23 cellular contexts compared by ENCODE assay signal in genomic region chr1:150126811-150127210, GRCh38. TPM values are rescaled to one million over a fixed set of nuclear protein-coding genes. Genes with fewer than 3 reads are reported as not detected.
A peak's percentile ranks its signal among the peaks of the same experiment; 100 is the strongest.
DNase-seq lines count a peak whose midpoint lies in the region; ATAC-seq and TF ChIP-seq lines count a peak whose summit lies in the region.
"Had no signal": no experiment of that assay in that cellular context is flagged by ENCODE, and none has a peak within 500 bp of the region (broad histone marks: within the 10 kb centered on the region; RNA-seq: fewer than 3 reads in every experiment).

No MANE protein-coding gene starts in this region.

- no peaks in the 10 kb centered on the region for H3K27me3 ChIP-seq in SK-N-SH (ENCODE audit: insufficient read depth)
- no peaks in the 10 kb centered on the region for H3K27me3 ChIP-seq in PC-3 (ENCODE audit: low read length)
- no peaks in the 10 kb centered on the region for H3K27me3 ChIP-seq in tibial artery
- H3K27me3 ChIP-seq in lower lobe of right lung (ENCODE audit: low read depth) = no peaks in the 10 kb centered on the region
- no peaks in the 10 kb centered on the region for H3K27me3 ChIP-seq in uterus
- H3K27me3 ChIP-seq: BE2C; BLaER1 treated with 17β-estradiol and CSF1 and Interleukin-3, amounts not matched to agents 10 nM and 100 nM had no signal

- H3K4me3 Mint-ChIP-seq in activated CD4-positive, alpha-beta T cell treated with anti-CD3 and anti-CD28 coated beads, Interleukin-2, amount 10 ng/mL, durations not matched to agents 24 days and 14 days = no peak overlapping the region
- H3K4me3 Mint-ChIP-seq: CD14-positive monocyte; CD4-positive, alpha-beta T cell; CD8-positive, alpha-beta memory T cell; GM23338; H9; HFFc6 had no signal

- H3K36me3 Mint-ChIP-seq in activated CD4-positive, alpha-beta T cell treated with anti-CD3 and anti-CD28 coated beads, Interleukin-2, amount 10 ng/mL, durations not matched to agents 24 days and 14 days (ENCODE audit: low read depth) = peaks cover 8% of the 10 kb centered on the region

- DNase-seq in SK-N-SH (no peak), PC-3 (peak; percentile 22), tibial artery (no peak), lower lobe of right lung (no peak), uterus (no peak)
- DNase-seq in activated CD4-positive, alpha-beta T cell treated with anti-CD3 and anti-CD28 coated beads, Interleukin-2, amount 10 ng/mL, durations not matched to agents 24 days and 14 days = no peak
- DNase-seq: ACHN; AML-193; BE2C; CD4-positive, alpha-beta T cell; CD8-positive, alpha-beta memory T cell; DMS 273 treated with DMSO at 0.1 percent for 48 hours; DMS79; H9; HFFc6 had no signal

- H4K20me1 ChIP-seq in SK-N-SH (ENCODE audit: insufficient read depth) (no peaks in the 10 kb centered on the region), PC-3 (ENCODE audit: low read length) (no peaks in the 10 kb centered on the region)
- H4K20me1 ChIP-seq: BLaER1 treated with 17β-estradiol and CSF1 and Interleukin-3, amounts not matched to agents 10 nM and 100 nM had no signal

- H3K4me3 ChIP-seq in SK-N-SH (ENCODE audit: low read depth in 2 of 2, low read length in 1 of 2) (no peak overlapping the region), HEK293 (ENCODE audit: low read depth, low read length) (no peak overlapping the region), PC-3 (ENCODE audit: low read length) (no peak overlapping the region), tibial artery (no peak overlapping the region), lower lobe of right lung (no peak overlapping the region), uterus (no peak overlapping the region)
- H3K4me3 ChIP-seq: A549; BLaER1 treated with 17β-estradiol and CSF1 and Interleukin-3, amounts not matched to agents 10 nM and 100 nM; GM23338 had no signal

- no peak overlapping the region for H3K27ac ChIP-seq in SK-N-SH (ENCODE audit: low read depth in 2 of 2, low read length in 1 of 2)
- H3K27ac ChIP-seq in HEK293 (ENCODE audit: extremely low read depth, low read depth, low read length) = no peak overlapping the region
- no peak overlapping the region for H3K27ac ChIP-seq in PC-3 (ENCODE audit: low read length)
- no peak overlapping the region for H3K27ac ChIP-seq in tibial artery
- H3K27ac ChIP-seq in lower lobe of right lung = no peak overlapping the region
- H3K27ac ChIP-seq in uterus = no peak overlapping the region
- H3K27ac ChIP-seq: 22Rv1; A549; BLaER1 treated with 17β-estradiol and CSF1 and Interleukin-3, amounts not matched to agents 10 nM and 100 nM had no signal

- H2AFZ ChIP-seq in SK-N-SH (ENCODE audit: low read depth) (no peak overlapping the region), PC-3 (ENCODE audit: low read length) (no peak overlapping the region)
- H2AFZ ChIP-seq: GM23338 had no signal

- 76% methylated on average over 2 of the region's 2 CpGs for WGBS in SK-N-SH (ENCODE audit: low lambda C conversion rate)

- TF ChIP-seq CTCF in SK-N-SH (IDR thresholded peaks at IDR 0.05) (no peak), HEK293 (tag by site-specific recombination; IDR thresholded peaks at IDR 0.05) (no peak), PC-3 (conservative IDR thresholded peaks at IDR 0.05; ENCODE audit: low read depth, low read length) (no peak), tibial artery (IDR thresholded peaks at IDR 0.05) (no peak), lower lobe of right lung (IDR thresholded peaks at IDR 0.05) (no peak), uterus (IDR thresholded peaks at IDR 0.05) (no peak)

- H3K9me2 ChIP-seq in SK-N-SH (no peaks in the 10 kb centered on the region), PC-3 (replicated peaks; ENCODE audit: low read length) (no peaks in the 10 kb centered on the region)

- H3K36me3 ChIP-seq in SK-N-SH (replicated peaks in 1 of 2; ENCODE audit: control insufficient read depth in 1 of 2, insufficient read depth in 2 of 2, low read length in 1 of 2) (peaks cover 4 to 7% of the 10 kb centered on the region in 2 experiments), HEK293 (ENCODE audit: control insufficient read depth in 2 of 2, insufficient read depth in 1 of 2, low read length in 2 of 2) (peaks cover 3 to 9% of the 10 kb centered on the region in 2 experiments), PC-3 (ENCODE audit: low read depth, low read length) (peaks cover 4% of the 10 kb centered on the region; the same call in 1 of the 2 replicates), tibial artery (peaks cover 0 to 18% (median 14%) of the 10 kb centered on the region in 3 donors), lower lobe of right lung (no peaks in the 10 kb centered on the region), uterus (no peaks in the 10 kb centered on the region)
- H3K36me3 ChIP-seq: BE2C had no signal

- H3K4me1 ChIP-seq in SK-N-SH (ENCODE audit: control insufficient read depth in 1 of 2, insufficient read depth in 2 of 2, low read depth in 1 of 2, low read length in 1 of 2) = no peaks in the 10 kb centered on the region
- no peaks in the 10 kb centered on the region for H3K4me1 ChIP-seq in HEK293 (ENCODE audit: control insufficient read depth, insufficient read depth, low read length)
- peaks cover 11% of the 10 kb centered on the region for H3K4me1 ChIP-seq in PC-3 (ENCODE audit: insufficient read depth, low read length)
- no peaks in the 10 kb centered on the region for H3K4me1 ChIP-seq in tibial artery
- H3K4me1 ChIP-seq in lower lobe of right lung = no peaks in the 10 kb centered on the region
- no peaks in the 10 kb centered on the region for H3K4me1 ChIP-seq in uterus
- H3K4me1 ChIP-seq: BE2C had no signal

- no peak overlapping the region for H3K27ac Mint-ChIP-seq in activated CD4-positive, alpha-beta T cell treated with anti-CD3 and anti-CD28 coated beads, Interleukin-2, amount 10 ng/mL, durations not matched to agents 24 days and 14 days
- H3K27ac Mint-ChIP-seq: CD4-positive, alpha-beta T cell; CD8-positive, alpha-beta memory T cell; GM23338; H9; HFFc6 had no signal

- BruUV-seq in PC-3 (replicated peaks; lab: Mats Ljungman, UMichigan) = no TSS peak

- no peaks in the 10 kb centered on the region for H3K9me3 Mint-ChIP-seq in activated CD4-positive, alpha-beta T cell treated with anti-CD3 and anti-CD28 coated beads, Interleukin-2, amount 10 ng/mL, durations not matched to agents 24 days and 14 days
- H3K9me3 Mint-ChIP-seq: CD14-positive monocyte; CD4-positive, alpha-beta T cell; CD8-positive, alpha-beta memory T cell; GM23338; H9; HFFc6 had no signal

- TF ChIP-seq EP300 in SK-N-SH (IDR thresholded peaks at IDR 0.05; ENCODE audit: borderline replicate concordance in 1 of 2, low read depth in 1 of 2, low read length in 1 of 2) = no peak

- ATAC-seq in SK-N-SH treated with all-trans-retinoic acid at 6 μM for 48 hours (peak; percentile 28; the same call in 1 of the 3 replicates), PC-3 (no peak), lower lobe of right lung (no peak)
- ATAC-seq: A549, GM23338, HCT116 had no signal

- H3K27me3 Mint-ChIP-seq in activated CD4-positive, alpha-beta T cell treated with anti-CD3 and anti-CD28 coated beads, Interleukin-2, amount 10 ng/mL, durations not matched to agents 24 days and 14 days = no peaks in the 10 kb centered on the region
- H3K27me3 Mint-ChIP-seq: CD4-positive, alpha-beta T cell; CD8-positive, alpha-beta memory T cell had no signal

- POLR2A ChIA-PET in SK-N-SH (lab: Yijun Ruan, JAX) (no interaction called here), HEK293 (lab: Yijun Ruan, JAX) (interaction anchor here (0.8 kb wide), 1 partner anchor 32 kb away, joined by 3 read pairs; no protein-coding TSS in a partner anchor), PC-3 (lab: Charles Lee; ENCODE audit: unreplicated experiment) (no interaction called here)

- H3K9ac ChIP-seq in SK-N-SH (no peak overlapping the region), PC-3 (ENCODE audit: low read length) (no peak overlapping the region)
- H3K9ac ChIP-seq: BLaER1 treated with 17β-estradiol and CSF1 and Interleukin-3, amounts not matched to agents 10 nM and 100 nM had no signal

- TF ChIP-seq RAD21 in SK-N-SH (IDR thresholded peaks at IDR 0.05; ENCODE audit: low read length) = no peak

- H3F3A ChIP-seq in SK-N-SH (replicated peaks; ENCODE audit: insufficient read depth) (peaks cover 8% of the 10 kb centered on the region), PC-3 (ENCODE audit: low read length, unreplicated experiment) (no peaks in the 10 kb centered on the region)

- intact Hi-C loops in PC-3 (cut with micrococcal nuclease) (no loop called here), tibial artery (cut with DNase I; ENCODE audit: low total_unique reads) (no loop called here), lower lobe of right lung (cut with DNase I) (no loop called here), uterus (cut with DNase I; ENCODE audit: low total_unique reads) (no loop called here)
- intact Hi-C loops in activated CD4-positive, alpha-beta T cell treated with anti-CD3 and anti-CD28 coated beads, Interleukin-2, amount 10 ng/mL, durations not matched to agents 24 days and 14 days (cut with micrococcal nuclease) = no loop called here

- no peak for TF ChIP-seq POLR2A in uterus (IDR thresholded peaks at IDR 0.05)

- CTCF ChIA-PET in SK-N-SH (lab: Yijun Ruan, JAX) = interaction anchor here (0.6 to 1.3 kb wide), 3 partner anchors 22 to 42 kb away, joined by 4 to 7 read pairs (median 6); no protein-coding TSS in a partner anchor
- CTCF ChIA-PET in HEK293 (lab: Yijun Ruan, JAX) = interaction anchor here (0.5 to 2.5 kb wide), 3 partner anchors 14 to 61 kb away, joined by 3 to 10 read pairs (median 3); no protein-coding TSS in a partner anchor
- CTCF ChIA-PET in PC-3 (lab: Charles Lee) = no interaction called here

- H3K79me2 ChIP-seq in SK-N-SH (ENCODE audit: insufficient read depth) (no peaks in the 10 kb centered on the region), PC-3 (ENCODE audit: low read length) (no peaks in the 10 kb centered on the region)

- peaks cover 2% of the 10 kb centered on the region for H3K4me1 Mint-ChIP-seq in activated CD4-positive, alpha-beta T cell treated with anti-CD3 and anti-CD28 coated beads, Interleukin-2, amount 10 ng/mL, durations not matched to agents 24 days and 14 days
- H3K4me1 Mint-ChIP-seq: GM23338, H9 had no signal

- H3K4me2 ChIP-seq in SK-N-SH = no peak overlapping the region
- no peak overlapping the region for H3K4me2 ChIP-seq in PC-3 (ENCODE audit: low read length)
- H3K4me2 ChIP-seq: A549, GM23338 had no signal

- no peaks in the 10 kb centered on the region for H3K9me3 ChIP-seq in SK-N-SH
- no peaks in the 10 kb centered on the region for H3K9me3 ChIP-seq in HEK293 (ENCODE audit: control insufficient read depth, insufficient read depth, low read depth, low read length)
- H3K9me3 ChIP-seq in PC-3 (ENCODE audit: low read length) = no peaks in the 10 kb centered on the region
- no peaks in the 10 kb centered on the region for H3K9me3 ChIP-seq in tibial artery
- H3K9me3 ChIP-seq in lower lobe of right lung = no peaks in the 10 kb centered on the region
- H3K9me3 ChIP-seq in uterus = no peaks in the 10 kb centered on the region
- H3K9me3 ChIP-seq: A549; BE2C; BLaER1 treated with 17β-estradiol and CSF1 and Interleukin-3, amounts not matched to agents 10 nM and 100 nM had no signal

RNA-seq across cellular contexts. Expression of gene PLEKHO1, which starts 22.9 kb away (rescaled TPM):
- polyA plus RNA-seq in SK-N-SH (2012; rRNA removed) = 27.8 and 33.5 TPM in 2 replicates
- 24.1 and 25.1 TPM in 2 replicates for polyA plus RNA-seq in SK-N-SH (2012; cell fraction: cytosol; rRNA removed)
- 54.0 and 65.5 TPM in 2 replicates for polyA plus RNA-seq in SK-N-SH (2012; cell fraction: nucleus; rRNA removed)
- total RNA-seq in PC-3 (2014; rRNA removed) (13.8 and 29.5 TPM in 2 replicates), lower lobe of right lung (41.6 TPM), uterus (10 to 100 TPM; 18.4 to 95.6 (median 36.2) TPM)
- 25.2 and 26.4 TPM in 2 replicates for total RNA-seq in activated CD4-positive, alpha-beta T cell treated with anti-CD3 and anti-CD28 coated beads, Interleukin-2, amount 10 ng/mL, durations not matched to agents 24 days and 14 days

RNA-seq across cellular contexts. Expression of gene VPS45, which starts 59.2 kb away (rescaled TPM):
- polyA plus RNA-seq in SK-N-SH (2012; rRNA removed) = 31.5 and 48.7 TPM in 2 replicates
- 33.9 and 35.2 TPM in 2 replicates for polyA plus RNA-seq in SK-N-SH (2012; cell fraction: cytosol; rRNA removed)
- polyA plus RNA-seq in SK-N-SH (2012; cell fraction: nucleus; rRNA removed) = 57.0 and 108 TPM in 2 replicates
- total RNA-seq in PC-3 (2014; rRNA removed) (39.5 and 47.8 TPM in 2 replicates), lower lobe of right lung (36.1 TPM), uterus (10 to 100 TPM; 28.4 to 86.3 (median 66.9) TPM)
- 20.8 and 21.0 TPM in 2 replicates for total RNA-seq in activated CD4-positive, alpha-beta T cell treated with anti-CD3 and anti-CD28 coated beads, Interleukin-2, amount 10 ng/mL, durations not matched to agents 24 days and 14 days
